ENCODE assay signal across 20 cellular contexts in genomic region chr6:104218132-104218531, GRCh38.
DNase-seq lines count a peak whose midpoint lies in the region; ATAC-seq and TF ChIP-seq lines count a peak whose summit lies in the region.
"Had no signal": no experiment of that assay in that cellular context is flagged by ENCODE, and none has a peak within 500 bp of the region (broad histone marks: within the 10 kb centered on the region; RNA-seq: fewer than 3 reads in every experiment).

No MANE protein-coding gene starts in this region.

- DNase-seq in A172 (ENCODE audit: low spot score) (peak; percentile 5), cardiac fibroblast (ENCODE audit: low read depth in 2 of 2) (peak; percentile 13 to 63), T-helper 9 cell (no peak), cardiac septum (ENCODE audit: low spot score) (no peak)
- no peak for DNase-seq in activated T-cell treated with anti-CD3 and anti-CD28 coated beads, Interleukin-2, amount 50 U/mL, for 4 hours
- DNase-seq: 8988T; CD8-positive, alpha-beta T cell; DMS79; GDM1; HFFc6; NCI-H1436; NCI-H2029 treated with DMSO at 0.1 percent for 48 hours; NCI-H2171 treated with DMSO at 0.1 percent for 48 hours; NCI-H510A had no signal

- H3K9me2 ChIP-seq in Loucy (replicated peaks; ENCODE audit: low read depth, low read length): no peaks in the 10 kb centered on the region

- H3K79me2 ChIP-seq in Loucy (ENCODE audit: insufficient read depth, low read length): no peaks in the 10 kb centered on the region

- H3K9me3 ChIP-seq in Loucy (ENCODE audit: insufficient read depth, low read depth, low read length): no peaks in the 10 kb centered on the region
- H3K9me3 ChIP-seq: BLaER1 had no signal

- intact Hi-C loops in cardiac septum (cut with DNase I): no loop called here

- no peaks in the 10 kb centered on the region for H4K20me1 ChIP-seq in Loucy (ENCODE audit: insufficient read depth, low read length, poor library complexity, severe bottlenecking)
- H4K20me1 ChIP-seq: BLaER1 had no signal

- H2AFZ ChIP-seq in Loucy (ENCODE audit: low read length): peak overlapping the region; percentile 77; the same call in 1 of the 2 replicates

- H3K36me3 Mint-ChIP-seq in activated T-cell treated with anti-CD3 and anti-CD28 coated beads, Interleukin-2, amount 50 U/mL, for 4 hours (ENCODE audit: insufficient read depth): no peaks in the 10 kb centered on the region
- H3K36me3 Mint-ChIP-seq: CD8-positive, alpha-beta T cell had no signal

- no peaks in the 10 kb centered on the region for H3K4me1 Mint-ChIP-seq in activated T-cell treated with anti-CD3 and anti-CD28 coated beads, Interleukin-2, amount 50 U/mL, for 4 hours (ENCODE audit: low read depth)

- no peak overlapping the region for H3K9ac ChIP-seq in Loucy (ENCODE audit: low read depth, low read length, poor library complexity, severe bottlenecking)
- H3K9ac ChIP-seq: BLaER1 had no signal

- no peaks in the 10 kb centered on the region for H3K9me3 Mint-ChIP-seq in activated T-cell treated with anti-CD3 and anti-CD28 coated beads, Interleukin-2, amount 50 U/mL, for 4 hours
- H3K9me3 Mint-ChIP-seq: CD8-positive, alpha-beta T cell had no signal

- no peaks in the 10 kb centered on the region for H3K27me3 ChIP-seq in Loucy (ENCODE audit: insufficient read depth, low read length, poor library complexity, severe bottlenecking)
- H3K27me3 ChIP-seq: BLaER1 had no signal

- no peaks in the 10 kb centered on the region for H3K36me3 ChIP-seq in Loucy (ENCODE audit: insufficient read depth, low read length)
- H3K36me3 ChIP-seq: BLaER1 had no signal

- H3K4me3 ChIP-seq in Loucy (ENCODE audit: low read length, poor library complexity, severe bottlenecking) (peak overlapping the region; percentile 41), cardiac fibroblast (replicated peaks in 1 of 2; ENCODE audit: low read depth in 2 of 2, low read length in 2 of 2) (no peak overlapping the region)
- H3K4me3 ChIP-seq: BLaER1 had no signal

- no peaks in the 10 kb centered on the region for H3K27me3 Mint-ChIP-seq in activated T-cell treated with anti-CD3 and anti-CD28 coated beads, Interleukin-2, amount 50 U/mL, for 4 hours (ENCODE audit: low read depth)

- no peak overlapping the region for H3K4me3 Mint-ChIP-seq in activated T-cell treated with anti-CD3 and anti-CD28 coated beads, Interleukin-2, amount 50 U/mL, for 4 hours
- H3K4me3 Mint-ChIP-seq: CD8-positive, alpha-beta T cell; HFFc6 had no signal

- H3K4me2 ChIP-seq in Loucy (ENCODE audit: low read depth, low read length, poor library complexity, severe bottlenecking): peak overlapping the region; percentile 56
- H3K4me2 ChIP-seq: BLaER1 had no signal

- TF ChIP-seq CTCF in Loucy (conservative IDR thresholded peaks at IDR 0.05; ENCODE audit: low read length): no peak
- TF ChIP-seq CTCF in cardiac fibroblast (IDR thresholded peaks at IDR 0.05; ENCODE audit: low read depth, low read length): no peak

- H3K4me1 ChIP-seq in Loucy (ENCODE audit: insufficient read depth, low read length, poor library complexity, severe bottlenecking): peaks cover 18% of the 10 kb centered on the region

- ATAC-seq in SK-N-SH treated with all-trans-retinoic acid at 6 μM for 48 hours (no peak), GM21360 (IDR thresholded peaks at IDR 0.05; ENCODE audit: unreplicated experiment) (no peak)
- ATAC-seq in activated T-cell treated with anti-CD3 and anti-CD28 coated beads, Interleukin-2, amount 50 U/mL, for 4 hours: no peak
- ATAC-seq: CD8-positive, alpha-beta T cell; HepG2; Panc1 had no signal

- H3F3A ChIP-seq in Loucy (ENCODE audit: low read depth): no peaks in the 10 kb centered on the region

TF ChIP-seq in SK-N-SH treated with all-trans-retinoic acid at 6 μM for 48 hours, 23 proteins besides CTCF, POLR2A, EP300 and RAD21:
- TF ChIP-seq ISL1 (CRISPR knock-in tag; IDR thresholded peaks at IDR 0.05) (peak; percentile 93), ZNF8 (CRISPR knock-in tag; IDR thresholded peaks at IDR 0.05) (no peak), GLIS3 (CRISPR knock-in tag; IDR thresholded peaks at IDR 0.05) (peak; percentile 40; the same call in 1 of the 2 replicates), CREB5 (CRISPR knock-in tag; IDR thresholded peaks at IDR 0.05; ENCODE audit: low read depth) (0 out of 2 replicates have a peak, but pooled peaks have one; percentile 10), PATZ1 (CRISPR knock-in tag; IDR thresholded peaks at IDR 0.05; ENCODE audit: borderline replicate concordance) (0 out of 2 replicates have a peak, but pooled peaks have one; percentile 54), TCF4 (CRISPR knock-in tag; IDR thresholded peaks at IDR 0.05; ENCODE audit: borderline replicate concordance) (0 out of 2 replicates have a peak, but pooled peaks have one; percentile 25), ZFP30 (CRISPR knock-in tag; IDR thresholded peaks at IDR 0.05) (no peak), ZNF70 (CRISPR knock-in tag; IDR thresholded peaks at IDR 0.05) (no peak)

Comparison
In these comparisons a context has a peak if more than half of its experiments do, and no peak if none do; other contexts are left out.
1. DNase-seq: peak in A172 (single experiment) and cardiac fibroblast (2 of 2); none in activated T-cell treated with anti-CD3 and anti-CD28 coated beads, Interleukin-2, amount 50 U/mL, for 4 hours (single experiment), T-helper 9 cell (single experiment) and cardiac septum (single experiment).